Comparison of ENCODE assay signal across 25 cellular contexts in genomic region chr4:149796381-149796780, GRCh38. TPM values are rescaled to one million over a fixed set of nuclear protein-coding genes. Genes with fewer than 3 reads are reported as not detected.
DNase-seq lines count a peak whose midpoint lies in the region; ATAC-seq, FAIRE-seq and TF ChIP-seq lines count a peak whose summit lies in the region.
"Had no signal": no experiment of that assay in that cellular context is flagged by ENCODE, and none has a peak within 500 bp of the region (broad histone marks: within the 10 kb centered on the region; RNA-seq: fewer than 3 reads in every experiment).

No MANE protein-coding gene starts in this region.

- no peak overlapping the region for H4K8ac ChIP-seq in mesendoderm (ENCODE audit: low read depth, low read length)

- no peak overlapping the region for H3K9ac ChIP-seq in mesendoderm (ENCODE audit: low read length)
- no peak overlapping the region for H3K9ac ChIP-seq in SK-N-SH

- DNase-seq in GM23338 (ENCODE audit: low spot score) (no peak), NCI-H69 (lab: John Stamatoyannopoulos, UW) (peak; percentile 5), bronchial epithelial cell (ENCODE audit: low read depth) (peak; percentile 48), mesendoderm (peak; percentile 8), SK-N-SH (no peak), caudate nucleus (lab: John Stamatoyannopoulos, UW) (no peak)
- DNase-seq: CD4-positive, CD25-positive, alpha-beta regulatory T cell; DMS79; Karpas-422; MM.1S; NCI-H1092 treated with DMSO at 0.1 percent for 48 hours; NCI-H1436 treated with DMSO at 0.1 percent for 48 hours; NCI-H1930; NCI-H510A treated with DMSO at 0.1 percent for 48 hours; NCI-H774; Right ventricle myocardium superior; T-helper 17 cell had no signal

- no peaks in the 10 kb centered on the region; the same call in 2 of the 3 replicates for H3K9me3 Mint-ChIP-seq in GM23338

- H3K36me3 ChIP-seq in GM23338 (ENCODE audit: insufficient read depth) (no peaks in the 10 kb centered on the region), bronchial epithelial cell (ENCODE audit: control insufficient read depth, insufficient read depth, low read length) (no peaks in the 10 kb centered on the region), mesendoderm (ENCODE audit: control insufficient read depth, insufficient read depth, low read length) (no peaks in the 10 kb centered on the region), SK-N-SH (replicated peaks in 1 of 2; ENCODE audit: control insufficient read depth in 1 of 2, insufficient read depth in 2 of 2, low read length in 1 of 2) (no peaks in the 10 kb centered on the region)

- no peak for TF ChIP-seq EP300 in SK-N-SH (IDR thresholded peaks at IDR 0.05; ENCODE audit: borderline replicate concordance in 1 of 2, low read depth in 1 of 2, low read length in 1 of 2)

- no peaks in the 10 kb centered on the region for H3K9me3 ChIP-seq in SK-N-SH

- no peak overlapping the region for H3K23ac ChIP-seq in mesendoderm (ENCODE audit: low read length)

- CTCF ChIA-PET in SK-N-SH (lab: Yijun Ruan, JAX), result no interaction called here

- H2AFZ ChIP-seq in GM23338 (no peak overlapping the region), SK-N-SH (ENCODE audit: low read depth) (no peak overlapping the region)

- H2BK5ac ChIP-seq in mesendoderm (ENCODE audit: low read length), result no peak overlapping the region

- H3K4me2 ChIP-seq in GM23338 (no peak overlapping the region), mesendoderm (ENCODE audit: low read length) (no peak overlapping the region), SK-N-SH (no peak overlapping the region)

- no peak overlapping the region for H4K5ac ChIP-seq in mesendoderm (ENCODE audit: low read length)

- H3K27ac Mint-ChIP-seq in GM23338, result peak overlapping the region; percentile 20; the same call in 1 of the 2 replicates
- H3K27ac Mint-ChIP-seq: CD4-positive, CD25-positive, alpha-beta regulatory T cell; T-helper 17 cell had no signal

- H3K18ac ChIP-seq in mesendoderm (ENCODE audit: low read length), result no peak overlapping the region

- no peaks in the 10 kb centered on the region for H3K36me3 Mint-ChIP-seq in GM23338 (ENCODE audit: low read depth)
- H3K36me3 Mint-ChIP-seq: CD4-positive, CD25-positive, alpha-beta regulatory T cell had no signal

- no peak overlapping the region for H3K56ac ChIP-seq in mesendoderm (ENCODE audit: low read length)

- H3K4me3 ChIP-seq in GM23338 (no peak overlapping the region), bronchial epithelial cell (ENCODE audit: low read depth, low read length) (no peak overlapping the region), mesendoderm (ENCODE audit: low read length) (no peak overlapping the region), SK-N-SH (ENCODE audit: low read depth in 2 of 2, low read length in 1 of 2) (no peak overlapping the region)
- H3K4me3 ChIP-seq: GM12878 had no signal

- H2BK120ac ChIP-seq in mesendoderm (ENCODE audit: low read depth, low read length), result no peak overlapping the region

- H3K4me1 Mint-ChIP-seq in GM23338, result no peaks in the 10 kb centered on the region
- H3K4me1 Mint-ChIP-seq: CD4-positive, CD25-positive, alpha-beta regulatory T cell; T-helper 17 cell had no signal

- H3K27me3 ChIP-seq in GM23338 (ENCODE audit: insufficient read depth), result no peaks in the 10 kb centered on the region
- no peaks in the 10 kb centered on the region for H3K27me3 ChIP-seq in bronchial epithelial cell (ENCODE audit: control insufficient read depth, insufficient read depth, low read length)
- H3K27me3 ChIP-seq in mesendoderm (ENCODE audit: insufficient read depth, low read length, poor library complexity), result no peaks in the 10 kb centered on the region
- no peaks in the 10 kb centered on the region for H3K27me3 ChIP-seq in SK-N-SH (ENCODE audit: insufficient read depth)

- no peaks in the 10 kb centered on the region for H3K9me2 ChIP-seq in GM23338 (ENCODE audit: insufficient read depth)
- no peaks in the 10 kb centered on the region for H3K9me2 ChIP-seq in SK-N-SH

- H4K20me1 ChIP-seq in GM23338 (replicated peaks; ENCODE audit: insufficient read depth), result no peaks in the 10 kb centered on the region
- H4K20me1 ChIP-seq in SK-N-SH (ENCODE audit: insufficient read depth), result no peaks in the 10 kb centered on the region

- H3K27me3 Mint-ChIP-seq in GM23338 (ENCODE audit: insufficient read depth, low read depth, poor library complexity), result no peaks in the 10 kb centered on the region
- H3K27me3 Mint-ChIP-seq: CD4-positive, CD25-positive, alpha-beta regulatory T cell; T-helper 17 cell had no signal

- H3K27ac ChIP-seq in GM23338 (ENCODE audit: low read depth) (no peak overlapping the region), mesendoderm (ENCODE audit: low read depth, low read length) (no peak overlapping the region), SK-N-SH (ENCODE audit: low read depth in 2 of 2, low read length in 1 of 2) (no peak overlapping the region), caudate nucleus (ENCODE audit: low read depth, low read length) (no peak overlapping the region)

- no peak for TF ChIP-seq CTCF in GM23338 (conservative IDR thresholded peaks at IDR 0.05; ENCODE audit: low read depth in 2 of 2)
- no peak for TF ChIP-seq CTCF in bronchial epithelial cell (IDR thresholded peaks at IDR 0.05; ENCODE audit: insufficient read depth, low read length, severe bottlenecking)
- no peak for TF ChIP-seq CTCF in SK-N-SH (IDR thresholded peaks at IDR 0.05)

- H2AK5ac ChIP-seq in mesendoderm (ENCODE audit: low read length), result no peak overlapping the region

- no peaks in the 10 kb centered on the region for H3K79me1 ChIP-seq in mesendoderm (ENCODE audit: low read length)

- ATAC-seq in GM23338, result no peak; the same call in 2 of the 3 replicates
- ATAC-seq in GM18870 (IDR thresholded peaks at IDR 0.05; ENCODE audit: unreplicated experiment), result no peak
- ATAC-seq: GM12878, T-helper 17 cell had no signal

- no peak for TF ChIP-seq RAD21 in SK-N-SH (IDR thresholded peaks at IDR 0.05; ENCODE audit: low read length)

- POLR2A ChIA-PET in SK-N-SH (lab: Yijun Ruan, JAX), result no interaction called here

- FAIRE-seq in bronchial epithelial cell (lab: Jason Lieb, UNC), result peak; percentile 7
- FAIRE-seq: GM12878 had no signal

- H3K4me3 Mint-ChIP-seq in GM23338, result no peak overlapping the region
- H3K4me3 Mint-ChIP-seq: CD4-positive, CD25-positive, alpha-beta regulatory T cell; T-helper 17 cell had no signal

- no peak overlapping the region for H2BK15ac ChIP-seq in mesendoderm (replicated peaks; ENCODE audit: low read depth)

- H3F3A ChIP-seq in GM23338 (replicated peaks; ENCODE audit: low read depth), result no peaks in the 10 kb centered on the region
- H3F3A ChIP-seq in SK-N-SH (replicated peaks; ENCODE audit: insufficient read depth), result no peaks in the 10 kb centered on the region

- H3K4ac ChIP-seq in mesendoderm (ENCODE audit: low read depth, low read length), result no peak overlapping the region

- no peaks in the 10 kb centered on the region for H3K79me2 ChIP-seq in GM23338 (replicated peaks; ENCODE audit: insufficient read depth)
- no peaks in the 10 kb centered on the region for H3K79me2 ChIP-seq in mesendoderm (ENCODE audit: control insufficient read depth, insufficient read depth, low read length)
- no peaks in the 10 kb centered on the region for H3K79me2 ChIP-seq in SK-N-SH (ENCODE audit: insufficient read depth)

- H3K4me1 ChIP-seq in GM23338 (ENCODE audit: insufficient read depth) (no peaks in the 10 kb centered on the region), mesendoderm (ENCODE audit: control insufficient read depth, low read depth, low read length) (no peaks in the 10 kb centered on the region), SK-N-SH (ENCODE audit: control insufficient read depth in 1 of 2, insufficient read depth in 2 of 2, low read depth in 1 of 2, low read length in 1 of 2) (no peaks in the 10 kb centered on the region)

TF ChIP-seq in GM23338, 12 proteins besides CTCF, POLR2A, EP300 and RAD21 (continues in another document):
- TF ChIP-seq ZNF114 (CRISPR knock-in tag; IDR thresholded peaks at IDR 0.05), result no peak
- no peak for TF ChIP-seq POLR2AphosphoS5 (IDR thresholded peaks at IDR 0.05; ENCODE audit: low read depth)
- no peak for TF ChIP-seq CREB1 (CRISPR knock-in tag; IDR thresholded peaks at IDR 0.05; ENCODE audit: low read depth)

TF ChIP-seq in SK-N-SH, 30 proteins besides CTCF, POLR2A, EP300 and RAD21 (continues in another document):
- TF ChIP-seq SMC3 (IDR thresholded peaks at IDR 0.05; ENCODE audit: low read depth, low read length) (no peak), CHD2 (IDR thresholded peaks at IDR 0.05; ENCODE audit: low read length, partially characterized antibody) (no peak), RCOR1 (IDR thresholded peaks at IDR 0.05; ENCODE audit: low read length) (no peak), REST (IDR thresholded peaks at IDR 0.05; ENCODE audit: low read depth, low read length) (no peak)

RNA-seq across cellular contexts. Expression of gene IQCM, which starts 19.3 kb away (rescaled TPM):
- not detected in 2 replicates for total RNA-seq in GM23338 (2014; rRNA removed; shearing (Covaris generic))
- polyA plus RNA-seq in GM23338 (2016; fragmentation: Nextera tagmentation; extraction: Ambion mirVana) (0.24 TPM in 1 of 2 replicates, not detected in the other), SK-N-SH (2012; rRNA removed) (not detected in 2 replicates)
- not detected in 2 replicates for total RNA-seq in bronchial epithelial cell
- polyA plus RNA-seq in mesendoderm (2013, experiment 1 of 2), result not detected
- not detected for polyA plus RNA-seq in mesendoderm (2013, experiment 2 of 2)
- not detected in 2 replicates for polyA plus RNA-seq in SK-N-SH (2012; cell fraction: cytosol; rRNA removed)
- not detected in 2 replicates for polyA plus RNA-seq in SK-N-SH (2012; cell fraction: nucleus; rRNA removed)
- total RNA-seq: A673; CD4-positive, CD25-positive, alpha-beta regulatory T cell; GM12878; H4; OCI-LY7; Right ventricle myocardium superior; RPMI7951; SK-MEL-5; T-helper 17 cell had no signal
- polyA plus RNA-seq: BJ; CD4-positive, CD25-positive, alpha-beta regulatory T cell; GM12878 had no signal

Comparison
In these comparisons a context has a peak if more than half of its experiments do, and no peak if none do; other contexts are left out.
1. DNase-seq: peak in NCI-H69 (single experiment), bronchial epithelial cell (single experiment) and mesendoderm (single experiment); none in GM23338 (single experiment), SK-N-SH (single experiment) and caudate nucleus (0 of 61).